31 cellular contexts compared by ENCODE assay signal in the genomic region with DNA sequence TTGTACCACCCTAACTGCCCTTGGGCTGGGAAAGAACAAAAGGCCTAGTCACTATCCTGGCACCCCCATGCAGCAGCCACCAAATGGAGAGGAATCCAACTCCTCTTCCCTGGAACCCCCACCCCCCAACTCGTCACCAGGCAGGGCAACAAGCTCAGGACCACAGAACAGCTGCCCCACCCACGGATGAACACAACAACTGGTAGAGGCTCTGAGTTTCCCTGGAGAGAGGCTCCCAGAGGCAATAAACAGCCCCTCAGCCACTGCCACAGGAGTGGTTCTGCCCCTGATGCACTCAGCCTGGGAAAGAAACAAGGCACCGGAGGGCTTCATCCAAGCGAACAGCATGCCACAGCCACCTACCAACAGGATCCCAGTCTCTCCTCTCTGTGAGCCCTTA.
"Had no signal": no experiment of that assay in that cellular context is flagged by ENCODE, and none has a peak within 500 bp of the region (broad histone marks: within the 10 kb centered on the region; RNA-seq: fewer than 3 reads in every experiment).

No MANE protein-coding gene starts in this region.

- DNase-seq: activated CD4-positive, alpha-beta memory T cell treated with anti-CD3 and anti-CD28 coated beads for 36 hours; activated CD4-positive, alpha-beta T cell treated with anti-CD3 and anti-CD28 coated beads for 36 hours; activated CD4-positive, alpha-beta T cell treated with anti-CD3 and anti-CD28 coated beads, Interleukin-2, amount 10 ng/mL, durations not matched to agents 24 days and 14 days; activated CD4-positive, CD25-positive, alpha-beta regulatory T cell; activated CD4-positive, CD25-positive, alpha-beta regulatory T cell treated with anti-CD3 and anti-CD28 coated beads, Interleukin-2, amount 50 U/mL, for 72 hours; activated CD8-positive, alpha-beta memory T cell treated with anti-CD3 and anti-CD28 coated beads, Interleukin-2, amount 10 ng/mL, durations not matched to agents 7 days and 5 days; activated CD8-positive, alpha-beta memory T cell treated with anti-CD3 and anti-CD28 coated beads, Interleukin-2, amount 50 U/mL, for 4 hours; activated CD8-positive, alpha-beta T cell treated with anti-CD3 and anti-CD28 coated beads, Interleukin-2, amount 10 ng/mL, durations not matched to agents 7 days and 5 days; activated effector memory CD4-positive, alpha-beta T cell treated with anti-CD3 and anti-CD28 coated beads, Interleukin-2, amount 50 U/mL, for 16 hours; activated naive CD4-positive, alpha-beta T cell; activated naive CD4-positive, alpha-beta T cell treated with anti-CD3 and anti-CD28 coated beads, Interleukin-2, amount 10 ng/mL, durations not matched to agents 7 days and 5 days; activated naive CD8-positive, alpha-beta T cell treated with anti-CD3 and anti-CD28 coated beads, Interleukin-2, amount 10 ng/mL, durations not matched to agents 7 days and 5 days; activated T-cell treated with anti-CD3 and anti-CD28 coated beads, Interleukin-2, amount 50 U/mL, for 1 hour; activated T-cell treated with anti-CD3 and anti-CD28 coated beads, Interleukin-2, amount 50 U/mL, for 48 hours; central memory CD4-positive, alpha-beta T cell; cerebellar nuclear complex; colonic mucosa; effector CD8-positive, alpha-beta T cell; esophagus squamous epithelium; T-helper 1 cell; T-helper 17 cell; T1000 had no signal

- FAIRE-seq: endometrium, endothelial cell of umbilical vein, frontal cortex had no signal

- H3K27ac ChIP-seq: ascending aorta, breast epithelium, cardiac muscle cell, colonic mucosa, epithelial cell of prostate, esophagus squamous epithelium, heart left ventricle had no signal

- ATAC-seq: activated CD4-positive, alpha-beta T cell treated with anti-CD3 and anti-CD28 coated beads for 36 hours; activated CD8-positive, alpha-beta memory T cell treated with anti-CD3 and anti-CD28 coated beads, Interleukin-2, amount 10 ng/mL, durations not matched to agents 7 days and 5 days; activated CD8-positive, alpha-beta T cell treated with anti-CD3 and anti-CD28 coated beads, Interleukin-2, amount 10 ng/mL, durations not matched to agents 7 days and 5 days; activated naive CD4-positive, alpha-beta T cell treated with anti-CD3 and anti-CD28 coated beads, Interleukin-2, amount 50 U/mL, for 72 hours; heart left ventricle; T-helper 17 cell had no signal

- H3K9me3 ChIP-seq: ascending aorta, breast epithelium, colonic mucosa, esophagus squamous epithelium, heart left ventricle had no signal

- H3K4me1 ChIP-seq: ascending aorta, breast epithelium, colonic mucosa, esophagus squamous epithelium, heart left ventricle had no signal

- H3K4me3 ChIP-seq: ascending aorta, breast epithelium, cardiac muscle cell, colonic mucosa, esophagus squamous epithelium, heart left ventricle had no signal

- H3K27me3 ChIP-seq: ascending aorta, breast epithelium, cardiac muscle cell, colonic mucosa, esophagus squamous epithelium, heart left ventricle had no signal

- H3K36me3 ChIP-seq: ascending aorta, breast epithelium, cardiac muscle cell, colonic mucosa, esophagus squamous epithelium, heart left ventricle had no signal
